Comparison of ENCODE assay signal across 1 cellular context in genomic region chr2:231397011-231397927, GRCh38.
TF ChIP-seq lines count a peak whose summit lies in the region.

No MANE protein-coding gene starts in this region.

TF ChIP-seq in WTC11, 78 proteins besides CTCF, POLR2A, EP300 and RAD21 (continued from another document):
- TF ChIP-seq, protein P1, sequence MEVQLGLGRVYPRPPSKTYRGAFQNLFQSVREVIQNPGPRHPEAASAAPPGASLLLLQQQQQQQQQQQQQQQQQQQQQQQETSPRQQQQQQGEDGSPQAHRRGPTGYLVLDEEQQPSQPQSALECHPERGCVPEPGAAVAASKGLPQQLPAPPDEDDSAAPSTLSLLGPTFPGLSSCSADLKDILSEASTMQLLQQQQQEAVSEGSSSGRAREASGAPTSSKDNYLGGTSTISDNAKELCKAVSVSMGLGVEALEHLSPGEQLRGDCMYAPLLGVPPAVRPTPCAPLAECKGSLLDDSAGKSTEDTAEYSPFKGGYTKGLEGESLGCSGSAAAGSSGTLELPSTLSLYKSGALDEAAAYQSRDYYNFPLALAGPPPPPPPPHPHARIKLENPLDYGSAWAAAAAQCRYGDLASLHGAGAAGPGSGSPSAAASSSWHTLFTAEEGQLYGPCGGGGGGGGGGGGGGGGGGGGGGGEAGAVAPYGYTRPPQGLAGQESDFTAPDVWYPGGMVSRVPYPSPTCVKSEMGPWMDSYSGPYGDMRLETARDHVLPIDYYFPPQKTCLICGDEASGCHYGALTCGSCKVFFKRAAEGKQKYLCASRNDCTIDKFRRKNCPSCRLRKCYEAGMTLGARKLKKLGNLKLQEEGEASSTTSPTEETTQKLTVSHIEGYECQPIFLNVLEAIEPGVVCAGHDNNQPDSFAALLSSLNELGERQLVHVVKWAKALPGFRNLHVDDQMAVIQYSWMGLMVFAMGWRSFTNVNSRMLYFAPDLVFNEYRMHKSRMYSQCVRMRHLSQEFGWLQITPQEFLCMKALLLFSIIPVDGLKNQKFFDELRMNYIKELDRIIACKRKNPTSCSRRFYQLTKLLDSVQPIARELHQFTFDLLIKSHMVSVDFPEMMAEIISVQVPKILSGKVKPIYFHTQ (CRISPR knock-in tag; IDR thresholded peaks at IDR 0.05): no peak
- TF ChIP-seq ZNF232 (CRISPR knock-in tag; IDR thresholded peaks at IDR 0.05): no peak
- TF ChIP-seq FOXK1 (CRISPR knock-in tag; IDR thresholded peaks at IDR 0.05): no peak
- no peak for TF ChIP-seq ZNF425 (CRISPR knock-in tag; conservative IDR thresholded peaks at IDR 0.05)
- TF ChIP-seq NR3C1 (CRISPR knock-in tag; conservative IDR thresholded peaks at IDR 0.05; ENCODE audit: low read depth): no peak
- TF ChIP-seq NFE2L1 (CRISPR knock-in tag; IDR thresholded peaks at IDR 0.05): no peak
- no peak for TF ChIP-seq NR1H2 (CRISPR knock-in tag; IDR thresholded peaks at IDR 0.05)
- no peak for TF ChIP-seq JAZF1 (CRISPR knock-in tag; IDR thresholded peaks at IDR 0.05)
- no peak for TF ChIP-seq ETV6 (CRISPR knock-in tag; IDR thresholded peaks at IDR 0.05)
- TF ChIP-seq ZSCAN18 (CRISPR knock-in tag; IDR thresholded peaks at IDR 0.05): no peak
TF ChIP-seq in WTC11: peak in this region for 0.
